Comparison of ENCODE assay signal across 8 cellular contexts in the genomic region with DNA sequence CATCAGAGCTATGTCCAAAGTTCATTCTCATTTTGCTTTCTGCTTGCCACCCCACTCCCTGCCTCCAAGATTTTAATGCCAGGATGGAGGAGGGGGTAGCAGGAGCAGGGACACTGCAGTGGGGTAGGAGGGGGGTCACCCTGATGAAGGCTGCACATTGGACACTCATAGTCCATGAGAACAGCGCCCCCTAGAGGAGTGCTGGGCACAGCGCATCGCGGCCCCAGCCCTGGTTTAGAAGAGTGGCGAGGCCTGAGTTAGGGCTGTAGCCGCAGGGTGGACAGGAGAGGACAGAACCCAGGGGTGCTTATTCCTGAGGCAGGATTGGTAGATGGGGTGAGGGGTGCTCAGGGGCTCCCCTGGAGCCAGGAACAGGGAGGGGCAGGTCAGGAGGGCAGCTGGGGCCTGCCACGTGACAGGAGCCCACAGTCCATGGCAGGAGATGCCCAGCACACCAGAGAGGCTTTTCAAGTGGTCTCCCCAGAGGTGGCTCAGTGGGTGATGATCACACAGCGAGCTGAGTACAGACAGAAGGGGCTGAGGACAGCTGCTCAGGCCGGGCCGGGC.
DNase-seq lines count a peak whose midpoint lies in the region; ATAC-seq and TF ChIP-seq lines count a peak whose summit lies in the region.

No MANE protein-coding gene starts in this region.

- H3K4me1 ChIP-seq in GM23338 (ENCODE audit: insufficient read depth) (no peaks in the 10 kb centered on the region), gastroesophageal sphincter (no peaks in the 10 kb centered on the region), sigmoid colon (peaks cover 0 to 13% (median 7%) of the 10 kb centered on the region in 4 donors)

- H3K4me2 ChIP-seq in GM23338: no peak overlapping the region

- no peak overlapping the region for H2AFZ ChIP-seq in GM23338

- H3K4me3 ChIP-seq in GM23338: no peak overlapping the region
- H3K4me3 ChIP-seq in gastroesophageal sphincter: no peak overlapping the region
- no peak overlapping the region for H3K4me3 ChIP-seq in sigmoid colon

- TF ChIP-seq CTCF in GM23338 (conservative IDR thresholded peaks at IDR 0.05; ENCODE audit: low read depth in 2 of 2): peak; percentile 92 to 98
- TF ChIP-seq CTCF in WTC11 (IDR thresholded peaks at IDR 0.05): peak; percentile 99
- TF ChIP-seq CTCF in gastroesophageal sphincter (IDR thresholded peaks at IDR 0.05): peak in 3 of 4 experiments; percentile 14 to 49 (median 15)
- peak in 1 of 4 experiments; percentile 44 for TF ChIP-seq CTCF in sigmoid colon (IDR thresholded peaks at IDR 0.05)

- TF ChIP-seq EP300 in gastroesophageal sphincter (IDR thresholded peaks at IDR 0.05): no peak
- TF ChIP-seq EP300 in sigmoid colon (IDR thresholded peaks at IDR 0.05): no peak

- POLR2A ChIA-PET in WTC11 (lab: Charles Lee): no interaction called here

- H3K27ac Mint-ChIP-seq in GM23338 (no peak overlapping the region), WTC11 (no peak overlapping the region)
- no peak overlapping the region for H3K27ac Mint-ChIP-seq in stimulated activated effector memory CD8-positive, alpha-beta T cell treated with anti-CD3 and anti-CD28 coated beads, Interleukin-12 subunit alpha, Interleukin-12 subunit beta, amount 100 ng/mL, for 72 hours

- ATAC-seq in GM23338 (peak; percentile 96), WTC11 (peak; percentile 93), gastroesophageal sphincter (no peak), HG02938 (IDR thresholded peaks at IDR 0.05; ENCODE audit: unreplicated experiment) (no peak)
- ATAC-seq in stimulated activated effector memory CD8-positive, alpha-beta T cell treated with anti-CD3 and anti-CD28 coated beads, Interleukin-12 subunit alpha, Interleukin-12 subunit beta, amount 100 ng/mL, for 72 hours: peak; percentile 61

- H3K9me3 ChIP-seq in gastroesophageal sphincter (no peaks in the 10 kb centered on the region), sigmoid colon (no peaks in the 10 kb centered on the region)

- no peaks in the 10 kb centered on the region for H3K9me3 Mint-ChIP-seq in GM23338
- H3K9me3 Mint-ChIP-seq in WTC11: peaks cover 3% of the 10 kb centered on the region
- no peaks in the 10 kb centered on the region for H3K9me3 Mint-ChIP-seq in stimulated activated effector memory CD8-positive, alpha-beta T cell treated with anti-CD3 and anti-CD28 coated beads, Interleukin-12 subunit alpha, Interleukin-12 subunit beta, amount 100 ng/mL, for 72 hours

- 53 to 80% methylated on average over 2 to 3 of the region's 10 CpGs for WGBS in gastroesophageal sphincter (ENCODE audit: low coverage in 1 of 2), 2 donors
- 39 to 69% methylated on average over 10 of the region's 10 CpGs for WGBS in sigmoid colon, 2 donors

- intact Hi-C loops in sigmoid colon (cut with DNase I): no loop called here

- no peaks in the 10 kb centered on the region for H3K79me2 ChIP-seq in GM23338 (replicated peaks; ENCODE audit: insufficient read depth)

- H3K27me3 Mint-ChIP-seq in GM23338 (ENCODE audit: insufficient read depth, low read depth, poor library complexity): peaks cover 5% of the 10 kb centered on the region
- H3K27me3 Mint-ChIP-seq in WTC11 (ENCODE audit: low read depth): no peaks in the 10 kb centered on the region; the same call in 1 of the 2 replicates

- H3K36me3 ChIP-seq in GM23338 (ENCODE audit: insufficient read depth) (no peaks in the 10 kb centered on the region), gastroesophageal sphincter (no peaks in the 10 kb centered on the region), sigmoid colon (no peaks in the 10 kb centered on the region)

- H3K4me3 Mint-ChIP-seq in GM23338: no peak overlapping the region
- H3K4me3 Mint-ChIP-seq in WTC11: no peak overlapping the region
- no peak overlapping the region for H3K4me3 Mint-ChIP-seq in stimulated activated effector memory CD8-positive, alpha-beta T cell treated with anti-CD3 and anti-CD28 coated beads, Interleukin-12 subunit alpha, Interleukin-12 subunit beta, amount 100 ng/mL, for 72 hours

- no peaks in the 10 kb centered on the region; the same call in 1 of the 3 replicates for H3K4me1 Mint-ChIP-seq in GM23338
- no peaks in the 10 kb centered on the region for H3K4me1 Mint-ChIP-seq in WTC11
- H3K4me1 Mint-ChIP-seq in stimulated activated effector memory CD8-positive, alpha-beta T cell treated with anti-CD3 and anti-CD28 coated beads, Interleukin-12 subunit alpha, Interleukin-12 subunit beta, amount 100 ng/mL, for 72 hours: peaks cover 6% of the 10 kb centered on the region

- peak; percentile 25 for DNase-seq in AG08395 (ENCODE audit: low spot score)
- peak; percentile 87 for DNase-seq in GM23338 (ENCODE audit: low spot score)
- peak; percentile 87 for DNase-seq in WTC11 (ENCODE audit: low spot score)
- DNase-seq in stimulated activated effector memory CD8-positive, alpha-beta T cell treated with anti-CD3 and anti-CD28 coated beads, Interleukin-12 subunit alpha, Interleukin-12 subunit beta, amount 100 ng/mL, for 72 hours (ENCODE audit: low spot score in 2 of 2): peak; percentile 44 to 78
- DNase-seq in sigmoid colon: no peak
- DNase-seq in NCI-H2171 treated with DMSO at 0.1 percent for 48 hours (lab: John Stamatoyannopoulos, UW): no peak

- no peaks in the 10 kb centered on the region for H3F3A ChIP-seq in GM23338 (replicated peaks; ENCODE audit: low read depth)

- no peak overlapping the region for H3K27ac ChIP-seq in GM23338 (ENCODE audit: low read depth)
- H3K27ac ChIP-seq in gastroesophageal sphincter: no peak overlapping the region
- no peak overlapping the region for H3K27ac ChIP-seq in sigmoid colon

- TF ChIP-seq POLR2A in gastroesophageal sphincter (IDR thresholded peaks at IDR 0.05) (no peak), sigmoid colon (IDR thresholded peaks at IDR 0.05) (no peak)

- H3K36me3 Mint-ChIP-seq in GM23338 (ENCODE audit: low read depth) (no peaks in the 10 kb centered on the region), WTC11 (no peaks in the 10 kb centered on the region)
- H3K36me3 Mint-ChIP-seq in stimulated activated effector memory CD8-positive, alpha-beta T cell treated with anti-CD3 and anti-CD28 coated beads, Interleukin-12 subunit alpha, Interleukin-12 subunit beta, amount 100 ng/mL, for 72 hours: peaks cover 6% of the 10 kb centered on the region

- no peaks in the 10 kb centered on the region for H3K27me3 ChIP-seq in GM23338 (ENCODE audit: insufficient read depth)
- peaks cover 11% of the 10 kb centered on the region for H3K27me3 ChIP-seq in gastroesophageal sphincter
- H3K27me3 ChIP-seq in sigmoid colon: no peaks in the 10 kb centered on the region

- CTCF ChIA-PET in WTC11 (lab: Charles Lee): interaction anchor here (0.6 to 3.2 kb wide), 39 partner anchors 8 to 135 kb away, joined by 3 to 26 read pairs (median 5); a partner anchor contains a TSS

- H3K9me2 ChIP-seq in GM23338 (ENCODE audit: insufficient read depth): no peaks in the 10 kb centered on the region

- no peaks in the 10 kb centered on the region for H4K20me1 ChIP-seq in GM23338 (replicated peaks; ENCODE audit: insufficient read depth)

TF ChIP-seq in GM23338, 12 proteins besides CTCF, POLR2A, EP300 and RAD21 (continues in another document):
- TF ChIP-seq JUNB (IDR thresholded peaks at IDR 0.05; ENCODE audit: unreplicated experiment): no peak
- TF ChIP-seq NANOG (IDR thresholded peaks at IDR 0.05; ENCODE audit: borderline replicate concordance): no peak
- TF ChIP-seq EZH2phosphoT487 (IDR thresholded peaks at IDR 0.05; ENCODE audit: unreplicated experiment): no peak
- TF ChIP-seq STAT1 (IDR thresholded peaks at IDR 0.05; ENCODE audit: unreplicated experiment): no peak

TF ChIP-seq in WTC11, 78 proteins besides CTCF, POLR2A, EP300 and RAD21 (continues in another document):
- TF ChIP-seq SOX15 (CRISPR knock-in tag; IDR thresholded peaks at IDR 0.05) (no peak), ZNF232 (CRISPR knock-in tag; IDR thresholded peaks at IDR 0.05) (no peak), SMAD3 (CRISPR knock-in tag; IDR thresholded peaks at IDR 0.05; ENCODE audit: borderline replicate concordance) (no peak), KAT7 (CRISPR knock-in tag; IDR thresholded peaks at IDR 0.05; ENCODE audit: borderline replicate concordance) (no peak)
- TF ChIP-seq, protein P1, sequence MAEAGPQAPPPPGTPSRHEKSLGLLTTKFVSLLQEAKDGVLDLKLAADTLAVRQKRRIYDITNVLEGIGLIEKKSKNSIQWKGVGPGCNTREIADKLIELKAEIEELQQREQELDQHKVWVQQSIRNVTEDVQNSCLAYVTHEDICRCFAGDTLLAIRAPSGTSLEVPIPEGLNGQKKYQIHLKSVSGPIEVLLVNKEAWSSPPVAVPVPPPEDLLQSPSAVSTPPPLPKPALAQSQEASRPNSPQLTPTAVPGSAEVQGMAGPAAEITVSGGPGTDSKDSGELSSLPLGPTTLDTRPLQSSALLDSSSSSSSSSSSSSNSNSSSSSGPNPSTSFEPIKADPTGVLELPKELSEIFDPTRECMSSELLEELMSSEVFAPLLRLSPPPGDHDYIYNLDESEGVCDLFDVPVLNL (CRISPR knock-in tag; IDR thresholded peaks at IDR 0.05; ENCODE audit: borderline replicate concordance, low read depth): no peak
- TF ChIP-seq, protein P2, sequence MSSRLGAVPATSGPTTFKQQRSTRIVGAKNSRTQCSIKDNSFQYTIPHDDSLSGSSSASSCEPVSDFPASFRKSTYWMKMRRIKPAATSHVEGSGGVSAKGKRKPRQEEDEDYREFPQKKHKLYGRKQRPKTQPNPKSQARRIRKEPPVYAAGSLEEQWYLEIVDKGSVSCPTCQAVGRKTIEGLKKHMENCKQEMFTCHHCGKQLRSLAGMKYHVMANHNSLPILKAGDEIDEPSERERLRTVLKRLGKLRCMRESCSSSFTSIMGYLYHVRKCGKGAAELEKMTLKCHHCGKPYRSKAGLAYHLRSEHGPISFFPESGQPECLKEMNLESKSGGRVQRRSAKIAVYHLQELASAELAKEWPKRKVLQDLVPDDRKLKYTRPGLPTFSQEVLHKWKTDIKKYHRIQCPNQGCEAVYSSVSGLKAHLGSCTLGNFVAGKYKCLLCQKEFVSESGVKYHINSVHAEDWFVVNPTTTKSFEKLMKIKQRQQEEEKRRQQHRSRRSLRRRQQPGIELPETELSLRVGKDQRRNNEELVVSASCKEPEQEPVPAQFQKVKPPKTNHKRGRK (CRISPR knock-in tag; IDR thresholded peaks at IDR 0.05; ENCODE audit: borderline replicate concordance): no peak

Comparison
In these comparisons a context has a peak if more than half of its experiments do, and no peak if none do; other contexts are left out.
1. DNase-seq: peak in AG08395 (single experiment), GM23338 (single experiment), WTC11 (single experiment) and stimulated activated effector memory CD8-positive, alpha-beta T cell treated with anti-CD3 and anti-CD28 coated beads, Interleukin-12 subunit alpha, Interleukin-12 subunit beta, amount 100 ng/mL, for 72 hours (2 of 2); none in sigmoid colon (single experiment) and NCI-H2171 treated with DMSO at 0.1 percent for 48 hours (single experiment).
2. ATAC-seq: peak in GM23338 (single experiment), WTC11 (single experiment) and stimulated activated effector memory CD8-positive, alpha-beta T cell treated with anti-CD3 and anti-CD28 coated beads, Interleukin-12 subunit alpha, Interleukin-12 subunit beta, amount 100 ng/mL, for 72 hours (single experiment); none in gastroesophageal sphincter (single experiment) and HG02938 (single experiment).